In the genomic region with DNA sequence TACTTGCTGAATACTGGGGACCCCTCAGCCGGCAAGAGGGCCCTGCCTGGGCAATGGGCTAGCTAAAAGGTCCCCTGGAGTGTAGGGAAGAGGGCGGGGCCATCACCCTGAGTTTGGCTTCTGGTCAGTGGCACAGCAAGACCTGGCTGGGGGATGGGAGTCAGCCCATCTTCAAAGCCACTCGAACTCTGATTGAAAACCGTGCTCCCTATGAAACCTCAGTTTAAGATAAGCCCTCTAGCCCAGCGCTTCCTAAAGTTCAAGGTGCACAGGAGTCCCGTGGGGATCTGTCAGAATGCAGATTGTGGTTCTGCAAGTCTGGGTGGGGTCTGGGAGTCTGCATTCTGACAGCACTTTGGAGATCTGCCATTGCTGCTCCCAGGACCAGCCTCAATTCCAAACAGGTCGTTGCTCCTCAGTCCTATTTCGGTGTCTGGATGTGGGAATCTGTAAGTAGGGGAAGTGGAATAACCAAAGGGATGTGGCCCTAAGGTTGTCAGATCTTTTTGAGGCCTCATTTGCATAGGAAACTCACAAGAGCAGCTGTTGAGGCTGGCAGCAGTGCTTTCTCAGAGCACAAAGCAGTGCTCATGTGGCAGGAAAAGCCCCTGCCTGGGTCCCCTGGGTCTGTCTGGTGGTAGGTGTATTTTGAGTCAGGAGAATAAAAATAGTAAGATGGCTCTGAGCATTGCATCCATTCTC, we compare ENCODE assay signal across 10 cellular contexts.
DNase-seq lines count a peak whose midpoint lies in the region; ATAC-seq and TF ChIP-seq lines count a peak whose summit lies in the region.
"Had no signal": no experiment of that assay in that cellular context is flagged by ENCODE, and none has a peak within 500 bp of the region (broad histone marks: within the 10 kb centered on the region; RNA-seq: fewer than 3 reads in every experiment).

No MANE protein-coding gene starts in this region.

- no peaks in the 10 kb centered on the region for H3K27me3 ChIP-seq in left lung
- H3K27me3 ChIP-seq: brain microvascular endothelial cell, SJCRH30 had no signal

- intact Hi-C loops in left lung (cut with DNase I) = no loop called here

- H3K9me3 ChIP-seq in left lung = no peaks in the 10 kb centered on the region
- H3K9me3 ChIP-seq: SJCRH30 had no signal

- ATAC-seq in GM19438 (IDR thresholded peaks at IDR 0.05; ENCODE audit: low read depth, unreplicated experiment) = peak; percentile 90
- peak; percentile 88 for ATAC-seq in HG02943 (IDR thresholded peaks at IDR 0.05; ENCODE audit: low read depth, unreplicated experiment)
- ATAC-seq in left lung = no peak

- no peaks in the 10 kb centered on the region for H3K36me3 ChIP-seq in left lung
- H3K36me3 ChIP-seq: brain microvascular endothelial cell, SJCRH30 had no signal

- H3K4me3 ChIP-seq in GM12865 (ENCODE audit: low read depth, low read length) (0 out of 2 replicates have a peak overlapping the region, but pooled peaks have one; percentile 7), left lung (no peak overlapping the region)
- H3K4me3 ChIP-seq: SJCRH30 had no signal

- no peak overlapping the region for H3K27ac ChIP-seq in left lung
- H3K27ac ChIP-seq: brain microvascular endothelial cell, SJCRH30 had no signal

- DNase-seq in GM12865 (ENCODE audit: low read depth) (peak; percentile 82), NAMALWA (ENCODE audit: low spot score) (peak; percentile 70), RPMI8226 (no peak), CD1c-positive myeloid dendritic cell (ENCODE audit: extremely low spot score) (no peak), retina (no peak), left lung (no peak)
- DNase-seq: brain microvascular endothelial cell had no signal

- TF ChIP-seq CTCF in GM12865 (IDR thresholded peaks at IDR 0.05; ENCODE audit: insufficient read depth, low read depth, low read length, missing control alignments) = no peak
- TF ChIP-seq CTCF in left lung (IDR thresholded peaks at IDR 0.05) = no peak

- no peaks in the 10 kb centered on the region for H3K4me1 ChIP-seq in left lung
- H3K4me1 ChIP-seq: SJCRH30 had no signal

Comparison
In these comparisons a context has a peak if more than half of its experiments do, and no peak if none do; other contexts are left out.
1. DNase-seq: peak in GM12865 (single experiment) and NAMALWA (single experiment); none in RPMI8226 (single experiment), CD1c-positive myeloid dendritic cell (single experiment), retina (single experiment) and left lung (0 of 2).